9 cellular contexts compared by ENCODE assay signal in genomic region chr14:74610199-74610865, GRCh38. TPM values are rescaled to one million over a fixed set of nuclear protein-coding genes. Genes with fewer than 3 reads are reported as not detected.
DNase-seq lines count a peak whose midpoint lies in the region; ATAC-seq and TF ChIP-seq lines count a peak whose summit lies in the region.
"Had no signal": no experiment of that assay in that cellular context is flagged by ENCODE, and none has a peak within 500 bp of the region (broad histone marks: within the 10 kb centered on the region; RNA-seq: fewer than 3 reads in every experiment).

No MANE protein-coding gene starts in this region.

- no peaks in the 10 kb centered on the region for H3K9me3 Mint-ChIP-seq in activated naive CD8-positive, alpha-beta T cell treated with anti-CD3 and anti-CD28 coated beads, Interleukin-2, amount 10 ng/mL, durations not matched to agents 7 days and 5 days
- H3K9me3 Mint-ChIP-seq in activated naive CD8-positive, alpha-beta T cell treated with anti-CD3 and anti-CD28 coated beads, Interleukin-2, amount 50 U/mL, for 24 hours = no peaks in the 10 kb centered on the region
- H3K9me3 Mint-ChIP-seq: stimulated activated naive CD8-positive, alpha-beta T cell treated with anti-CD3 and anti-CD28 coated beads, Interleukin-15, amount 100 ng/mL, for 72 hours had no signal

- H3K9me3 ChIP-seq in mesenchymal stem cell (ENCODE audit: control insufficient read depth, low read length) = no peaks in the 10 kb centered on the region
- no peaks in the 10 kb centered on the region for H3K9me3 ChIP-seq in upper lobe of right lung
- H3K9me3 ChIP-seq in tibial nerve = no peaks in the 10 kb centered on the region

- peak; percentile 34 for DNase-seq in activated naive CD8-positive, alpha-beta T cell treated with anti-CD3 and anti-CD28 coated beads, Interleukin-2, amount 10 ng/mL, durations not matched to agents 7 days and 5 days
- no peak for DNase-seq in activated naive CD8-positive, alpha-beta T cell treated with anti-CD3 and anti-CD28 coated beads, Interleukin-2, amount 50 U/mL, for 24 hours
- DNase-seq in brain microvascular endothelial cell = no peak
- no peak for DNase-seq in mesenchymal stem cell
- no peak for DNase-seq in upper lobe of right lung
- no peak for DNase-seq in NCI-H2227 (lab: John Stamatoyannopoulos, UW; ENCODE audit: unreplicated experiment)
- no peak for DNase-seq in tibial nerve (ENCODE audit: low spot score in 2 of 2)
- DNase-seq: stimulated activated naive CD8-positive, alpha-beta T cell treated with anti-CD3 and anti-CD28 coated beads, Interleukin-15, amount 100 ng/mL, for 72 hours had no signal

- H2BK12ac ChIP-seq in mesenchymal stem cell (ENCODE audit: low read length in 2 of 2) = peak overlapping the region in 1 of 2 experiments; percentile 23

- no peak overlapping the region for H2BK5ac ChIP-seq in mesenchymal stem cell (ENCODE audit: low read depth, low read length, poor library complexity, severe bottlenecking)

- TF ChIP-seq EP300 in tibial nerve (IDR thresholded peaks at IDR 0.05) = no peak

- H3K79me1 ChIP-seq in mesenchymal stem cell (replicated peaks; ENCODE audit: low read length, poor library complexity, severe bottlenecking) = peaks cover under 1% of the 10 kb centered on the region

- H3K27ac Mint-ChIP-seq in activated naive CD8-positive, alpha-beta T cell treated with anti-CD3 and anti-CD28 coated beads, Interleukin-2, amount 10 ng/mL, durations not matched to agents 7 days and 5 days = no peak overlapping the region
- no peak overlapping the region for H3K27ac Mint-ChIP-seq in activated naive CD8-positive, alpha-beta T cell treated with anti-CD3 and anti-CD28 coated beads, Interleukin-2, amount 50 U/mL, for 24 hours
- H3K27ac Mint-ChIP-seq: stimulated activated naive CD8-positive, alpha-beta T cell treated with anti-CD3 and anti-CD28 coated beads, Interleukin-15, amount 100 ng/mL, for 72 hours had no signal

- H3K27me3 ChIP-seq in brain microvascular endothelial cell (replicated peaks) (no peaks in the 10 kb centered on the region), mesenchymal stem cell (ENCODE audit: control insufficient read depth in 1 of 2, insufficient read depth in 1 of 2, low read length in 2 of 2) (no peaks in the 10 kb centered on the region), upper lobe of right lung (peaks cover 15% of the 10 kb centered on the region), tibial nerve (no peaks in the 10 kb centered on the region)

- H3K4me3 Mint-ChIP-seq in activated naive CD8-positive, alpha-beta T cell treated with anti-CD3 and anti-CD28 coated beads, Interleukin-2, amount 10 ng/mL, durations not matched to agents 7 days and 5 days = peak overlapping the region; percentile 58
- no peak overlapping the region for H3K4me3 Mint-ChIP-seq in activated naive CD8-positive, alpha-beta T cell treated with anti-CD3 and anti-CD28 coated beads, Interleukin-2, amount 50 U/mL, for 24 hours

- no peaks in the 10 kb centered on the region for H3K36me3 ChIP-seq in brain microvascular endothelial cell (replicated peaks)
- peaks cover 0 to 13% of the 10 kb centered on the region in 2 experiments for H3K36me3 ChIP-seq in mesenchymal stem cell (ENCODE audit: control insufficient read depth in 1 of 2, insufficient read depth in 2 of 2, low read depth in 1 of 2, low read length in 2 of 2)
- no peaks in the 10 kb centered on the region for H3K36me3 ChIP-seq in upper lobe of right lung
- no peaks in the 10 kb centered on the region for H3K36me3 ChIP-seq in tibial nerve

- WGBS in mesenchymal stem cell = 80% methylated on average over 26 of the region's 26 CpGs
- WGBS in tibial nerve, 2 donors = 75 to 78% methylated on average over 25 of the region's 26 CpGs

- H3K23ac ChIP-seq in mesenchymal stem cell (ENCODE audit: low read length in 2 of 2) = no peak overlapping the region

- TF ChIP-seq POLR2A in tibial nerve (IDR thresholded peaks at IDR 0.05) = no peak

- no peak overlapping the region for H2BK15ac ChIP-seq in mesenchymal stem cell (ENCODE audit: low read depth, poor library complexity, severe bottlenecking)

- H3K4me3 ChIP-seq in brain microvascular endothelial cell (ENCODE audit: low read depth, low read length) = peak overlapping the region; percentile 80
- peak overlapping the region; percentile 76 to 85 for H3K4me3 ChIP-seq in mesenchymal stem cell (ENCODE audit: insufficient read depth in 1 of 2, low read depth in 1 of 2, low read length in 2 of 2)
- H3K4me3 ChIP-seq in upper lobe of right lung = peak overlapping the region; percentile 67
- peak overlapping the region in 2 of 4 donors; percentile 71 to 84 for H3K4me3 ChIP-seq in tibial nerve

- H3K9ac ChIP-seq in mesenchymal stem cell (ENCODE audit: low read length) = peak overlapping the region; percentile 83

- H3K36me3 Mint-ChIP-seq in activated naive CD8-positive, alpha-beta T cell treated with anti-CD3 and anti-CD28 coated beads, Interleukin-2, amount 10 ng/mL, durations not matched to agents 7 days and 5 days = no peaks in the 10 kb centered on the region
- H3K36me3 Mint-ChIP-seq in activated naive CD8-positive, alpha-beta T cell treated with anti-CD3 and anti-CD28 coated beads, Interleukin-2, amount 50 U/mL, for 24 hours (ENCODE audit: low read depth) = no peaks in the 10 kb centered on the region

- H2AFZ ChIP-seq in mesenchymal stem cell (ENCODE audit: low read depth, low read length) = no peak overlapping the region

- no peak overlapping the region for H2BK120ac ChIP-seq in mesenchymal stem cell (ENCODE audit: low read depth, low read length)

- in situ Hi-C loops in brain microvascular endothelial cell (cut with HindIII; ENCODE audit: low pct_ligation_motif_present, low sequenced_read_pairs) = no loop called here

- H3K4me1 Mint-ChIP-seq in activated naive CD8-positive, alpha-beta T cell treated with anti-CD3 and anti-CD28 coated beads, Interleukin-2, amount 10 ng/mL, durations not matched to agents 7 days and 5 days = peaks cover 17% of the 10 kb centered on the region
- H3K4me1 Mint-ChIP-seq in activated naive CD8-positive, alpha-beta T cell treated with anti-CD3 and anti-CD28 coated beads, Interleukin-2, amount 50 U/mL, for 24 hours = peaks cover 46% of the 10 kb centered on the region

- intact Hi-C loops in upper lobe of right lung (cut with DNase I) = no loop called here

- TF ChIP-seq CTCF in brain microvascular endothelial cell (IDR thresholded peaks at IDR 0.05; ENCODE audit: low read depth, low read length, missing control alignments) (no peak), upper lobe of right lung (IDR thresholded peaks at IDR 0.05) (no peak), tibial nerve (IDR thresholded peaks at IDR 0.05) (no peak)

- H4K91ac ChIP-seq in mesenchymal stem cell (ENCODE audit: low read length) = peak overlapping the region; percentile 20

- ATAC-seq in activated naive CD8-positive, alpha-beta T cell treated with anti-CD3 and anti-CD28 coated beads, Interleukin-2, amount 10 ng/mL, durations not matched to agents 7 days and 5 days (ENCODE audit: low read depth) = no peak
- ATAC-seq in activated naive CD8-positive, alpha-beta T cell treated with anti-CD3 and anti-CD28 coated beads, Interleukin-2, amount 50 U/mL, for 24 hours = no peak
- ATAC-seq in upper lobe of right lung (no peak), GM18907 (IDR thresholded peaks at IDR 0.05; ENCODE audit: unreplicated experiment) (no peak)
- ATAC-seq: stimulated activated naive CD8-positive, alpha-beta T cell treated with anti-CD3 and anti-CD28 coated beads, Interleukin-15, amount 100 ng/mL, for 72 hours had no signal

- H3K4ac ChIP-seq in mesenchymal stem cell (ENCODE audit: low read depth in 1 of 2, low read length in 2 of 2) = no peak overlapping the region

- H3K27me3 Mint-ChIP-seq in activated naive CD8-positive, alpha-beta T cell treated with anti-CD3 and anti-CD28 coated beads, Interleukin-2, amount 10 ng/mL, durations not matched to agents 7 days and 5 days = peaks cover 41% of the 10 kb centered on the region
- H3K27me3 Mint-ChIP-seq in activated naive CD8-positive, alpha-beta T cell treated with anti-CD3 and anti-CD28 coated beads, Interleukin-2, amount 50 U/mL, for 24 hours = peaks cover 29% of the 10 kb centered on the region

- peak overlapping the region; percentile 20 for H2AK5ac ChIP-seq in mesenchymal stem cell (ENCODE audit: low read length, severe bottlenecking)

- H4K8ac ChIP-seq in mesenchymal stem cell (ENCODE audit: low read length) = peak overlapping the region; percentile 69

- no peak overlapping the region for H3K14ac ChIP-seq in mesenchymal stem cell (ENCODE audit: low read length in 2 of 2)

- H3K4me1 ChIP-seq in mesenchymal stem cell (ENCODE audit: control insufficient read depth, insufficient read depth, low read depth, low read length) (peaks cover 42% of the 10 kb centered on the region), upper lobe of right lung (no peaks in the 10 kb centered on the region), tibial nerve (peaks cover 0 to 58% (median 10%) of the 10 kb centered on the region in 4 donors)

- H3K27ac ChIP-seq in brain microvascular endothelial cell (no peak overlapping the region), mesenchymal stem cell (ENCODE audit: low read length, poor library complexity, severe bottlenecking) (peak overlapping the region; percentile 10), upper lobe of right lung (no peak overlapping the region), tibial nerve (peak overlapping the region in 2 of 4 donors; percentile 81 to 84)

- H3K4me2 ChIP-seq in mesenchymal stem cell (ENCODE audit: low read length, poor library complexity, severe bottlenecking) = peak overlapping the region; percentile 90

- POLR2A ChIA-PET in activated naive CD8-positive, alpha-beta T cell treated with anti-CD3 and anti-CD28 coated beads, Interleukin-2, amount 10 ng/mL, durations not matched to agents 7 days and 5 days (lab: Charles Lee) = interaction anchor here (2.6 kb wide), 1 partner anchor 153 kb away, joined by 9 read pairs; the partner anchor contains the start of gene YLPM1

- peak overlapping the region in 1 of 2 experiments; percentile 53 for H3K18ac ChIP-seq in mesenchymal stem cell (ENCODE audit: low read depth in 1 of 2, low read length in 2 of 2)

RNA-seq across cellular contexts. Expression of gene LTBP2, which starts 1.7 kb away (rescaled TPM):
- 1 to 10 TPM in 1 of 2 experiments, under 1 TPM in 1; 0.28 to 1.1 TPM for total RNA-seq in activated naive CD8-positive, alpha-beta T cell treated with anti-CD3 and anti-CD28 coated beads, Interleukin-2, amount 10 ng/mL, durations not matched to agents 7 days and 5 days
- 16.6 TPM for polyA plus RNA-seq in mesenchymal stem cell (2013, experiment 1 of 2)
- polyA plus RNA-seq in mesenchymal stem cell (2013, experiment 2 of 2) = 16.0 TPM
- total RNA-seq in upper lobe of right lung = 117 TPM
- total RNA-seq in tibial nerve = 100 to 1,000 TPM in 2 of 4 donors, 10 to 100 TPM in 2; 67.1 to 276 (median 134) TPM

Comparison
In these comparisons a context has a peak if more than half of its experiments do, and no peak if none do; other contexts are left out.
1. RNA of gene LTBP2, which starts 1.7 kb away (total RNA-seq): 67.1 to 276 TPM in tibial nerve and 117 TPM in upper lobe of right lung (single experiment); 0.28 to 1.1 TPM in activated naive CD8-positive, alpha-beta T cell treated with anti-CD3 and anti-CD28 coated beads, Interleukin-2, amount 10 ng/mL, durations not matched to agents 7 days and 5 days; every median in the first group is over 10 times any median in the second.